9 cellular contexts compared by ENCODE assay signal in the genomic region with DNA sequence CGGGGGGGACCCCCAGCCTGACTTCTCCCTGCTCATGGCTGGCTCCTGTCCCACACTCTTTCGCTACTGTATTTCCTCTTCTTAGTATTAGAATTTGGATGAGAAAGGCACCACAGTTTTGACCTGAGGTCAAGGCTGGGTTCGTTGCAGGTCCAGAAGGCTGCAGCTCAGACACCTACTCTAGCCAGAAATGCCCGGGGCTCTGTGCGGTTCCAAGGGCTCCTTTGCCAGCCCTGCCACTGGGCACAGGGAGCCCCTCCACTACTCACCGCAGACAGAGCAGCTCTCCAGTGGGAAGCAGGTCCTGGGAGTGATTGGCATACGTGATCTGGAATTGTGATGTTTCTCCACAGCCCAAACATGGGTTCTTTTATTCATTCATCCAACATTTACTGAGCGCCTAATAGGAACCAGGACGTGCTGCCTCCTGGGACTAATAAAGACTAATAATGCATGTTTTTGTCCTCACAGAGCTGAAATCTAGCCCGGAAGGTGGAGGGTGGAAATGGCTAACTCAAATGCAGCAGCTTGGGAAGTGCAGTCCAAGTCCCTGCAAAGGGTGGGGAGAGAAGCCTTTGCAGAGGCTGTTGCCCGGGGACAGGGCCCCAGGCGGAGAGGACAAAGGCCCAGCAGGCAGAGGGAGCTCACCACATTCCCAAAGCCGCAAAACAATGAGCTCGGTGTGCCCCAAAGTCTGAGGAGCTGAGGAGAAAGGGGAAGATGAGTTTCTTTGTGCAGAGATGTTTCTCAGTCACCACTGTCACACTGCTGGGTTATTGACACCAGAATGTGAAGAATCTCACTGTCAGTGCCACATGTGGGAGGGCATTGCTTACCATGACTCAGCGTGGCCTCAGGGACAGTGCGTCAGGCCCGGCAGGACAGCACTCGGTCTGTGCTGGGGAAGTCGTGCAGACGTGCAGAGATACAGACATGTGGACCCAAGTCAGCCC.
DNase-seq lines count a peak whose midpoint lies in the region; ATAC-seq and TF ChIP-seq lines count a peak whose summit lies in the region.
"Had no signal": no experiment of that assay in that cellular context is flagged by ENCODE, and none has a peak within 500 bp of the region (broad histone marks: within the 10 kb centered on the region; RNA-seq: fewer than 3 reads in every experiment).

No MANE protein-coding gene starts in this region.

- H3K4me1 Mint-ChIP-seq in H9: peaks cover 52 to 72% of the 10 kb centered on the region in 2 experiments

- H4K8ac ChIP-seq in H9 (replicated peaks; ENCODE audit: insufficient read length, low read depth, low read length): no peak overlapping the region

- H3K27ac Mint-ChIP-seq in H9: peak overlapping the region; percentile 76 to 94 (median 92)

- H2BK20ac ChIP-seq in H9 (ENCODE audit: low read depth, low read length, poor library complexity, severe bottlenecking): no peak overlapping the region

- H3K4me3 Mint-ChIP-seq in H9: peak overlapping the region; percentile 5 to 43; a peak in 3 of 5 replicates

- H3K9me3 ChIP-seq in H9 (ENCODE audit: control insufficient read depth, low read depth, low read length) (no peaks in the 10 kb centered on the region), RWPE2 (ENCODE audit: severe bottlenecking) (no peaks in the 10 kb centered on the region), osteoblast (ENCODE audit: low read depth, low read length) (no peaks in the 10 kb centered on the region)
- H3K9me3 ChIP-seq: esophagus squamous epithelium had no signal

- no peak overlapping the region for H3K9ac ChIP-seq in H9 (ENCODE audit: extremely low read depth, insufficient read length, low read length)

- H3K23me2 ChIP-seq in H9 (ENCODE audit: insufficient read length, low read depth, low read length, poor library complexity, severe bottlenecking): no peaks in the 10 kb centered on the region

- no peak overlapping the region for H3K56ac ChIP-seq in H9 (ENCODE audit: insufficient read length, low read depth, low read length)

- H2BK5ac ChIP-seq in H9 (ENCODE audit: insufficient read length, low read length): no peak overlapping the region

- H3K4me2 ChIP-seq in H9 (ENCODE audit: insufficient read depth, insufficient read length, low read length) (no peak overlapping the region), osteoblast (ENCODE audit: insufficient read depth, low read length) (no peak overlapping the region)

- no peak overlapping the region for H3K14ac ChIP-seq in H9 (ENCODE audit: insufficient read depth, low read length)

- H3K36me3 Mint-ChIP-seq in H9 (ENCODE audit: insufficient read depth in 1 of 3, low read depth in 3 of 3): peaks cover 14 to 17% (median 15%) of the 10 kb centered on the region in 3 experiments; a peak in 6 of 7 replicates

- H4K5ac ChIP-seq in H9 (ENCODE audit: insufficient read length, low read depth, low read length): no peak overlapping the region

- no peak overlapping the region for H2BK12ac ChIP-seq in H9 (ENCODE audit: insufficient read length, low read depth, low read length)

- H3K9me3 Mint-ChIP-seq in H9: peaks cover 0 to 2% of the 10 kb centered on the region in 2 experiments; a peak in 2 of 5 replicates

- no peak for TF ChIP-seq CTCF in H9 (conservative IDR thresholded peaks at IDR 0.05)
- TF ChIP-seq CTCF in RWPE2 (IDR thresholded peaks at IDR 0.05; ENCODE audit: poor library complexity, severe bottlenecking): no peak
- TF ChIP-seq CTCF in osteoblast (IDR thresholded peaks at IDR 0.05; ENCODE audit: extremely low read depth, low read depth, low read length): no peak

- no peaks in the 10 kb centered on the region for H3K79me2 ChIP-seq in H9 (ENCODE audit: insufficient read depth, low read length)
- no peaks in the 10 kb centered on the region for H3K79me2 ChIP-seq in osteoblast (ENCODE audit: insufficient read depth, low read length)

- no CpG with 5 or more reads among the region's 20 CpGs for WGBS in H9 (ENCODE audit: extremely low coverage, insufficient read length, low lambda C conversion rate)

- no peak overlapping the region for H4K91ac ChIP-seq in H9 (ENCODE audit: insufficient read length, low read depth, low read length)

- no peak overlapping the region for H3K27ac ChIP-seq in H9 (ENCODE audit: insufficient read length, low read depth, low read length)
- no peak overlapping the region for H3K27ac ChIP-seq in RWPE2 (ENCODE audit: poor library complexity, severe bottlenecking)
- no peak overlapping the region for H3K27ac ChIP-seq in osteoblast (ENCODE audit: low read depth, low read length)
- H3K27ac ChIP-seq: esophagus squamous epithelium had no signal

- H3K4me1 ChIP-seq in H9 (ENCODE audit: insufficient read depth, low read length) (peaks cover 6% of the 10 kb centered on the region; the same call in 1 of the 2 replicates), RWPE2 (ENCODE audit: insufficient read depth, poor library complexity, severe bottlenecking) (no peaks in the 10 kb centered on the region), osteoblast (ENCODE audit: insufficient read depth, low read length) (peaks cover 5% of the 10 kb centered on the region)

- ATAC-seq in RWPE2 (ENCODE audit: low read depth) (no peak), HG03342 (IDR thresholded peaks at IDR 0.05; ENCODE audit: unreplicated experiment) (no peak), GM21526 (IDR thresholded peaks at IDR 0.05; ENCODE audit: low FRiP score, unreplicated experiment) (no peak)

- peak overlapping the region; percentile 12 for H3K18ac ChIP-seq in H9 (ENCODE audit: insufficient read length, low read depth, low read length)

- no peak overlapping the region for H3K23ac ChIP-seq in H9 (ENCODE audit: insufficient read length, low read depth, low read length)

- no peaks in the 10 kb centered on the region for H3K27me3 ChIP-seq in H9 (ENCODE audit: insufficient read depth, low read length)
- H3K27me3 ChIP-seq in RWPE2 (ENCODE audit: insufficient read depth, poor library complexity, severe bottlenecking): no peaks in the 10 kb centered on the region
- no peaks in the 10 kb centered on the region for H3K27me3 ChIP-seq in osteoblast (ENCODE audit: insufficient read depth, low read length)
- H3K27me3 ChIP-seq: esophagus squamous epithelium had no signal

- H2AFZ ChIP-seq in H9 (ENCODE audit: low read length): no peak overlapping the region
- no peak overlapping the region for H2AFZ ChIP-seq in osteoblast (ENCODE audit: low read length)

- DNase-seq in H9: peak; percentile 90
- peak; percentile 42 for DNase-seq in RWPE2 (ENCODE audit: low spot score)
- DNase-seq in globus pallidus (ENCODE audit: low spot score): peak; percentile 58
- peak; percentile 84 for DNase-seq in osteoblast (ENCODE audit: insufficient read length, low spot score, missing footprints)
- DNase-seq in stimulated activated naive CD4-positive, alpha-beta T cell (lab: John Stamatoyannopoulos, UW): no peak
- DNase-seq: activated CD4-positive, alpha-beta T cell treated with anti-CD3 and anti-CD28 coated beads, Interleukin-2, amount 50 U/mL, for 1 hour; esophagus squamous epithelium had no signal

- no peak overlapping the region for H2AK5ac ChIP-seq in H9 (ENCODE audit: insufficient read length, low read length)

- H3K4ac ChIP-seq in H9 (ENCODE audit: low read depth, low read length): no peak overlapping the region

- H3K27me3 Mint-ChIP-seq in H9 (ENCODE audit: low read depth): 0 out of 2 replicates have a peak, but pooled peaks cover 2% of the 10 kb centered on the region

- no peak overlapping the region for H3K4me3 ChIP-seq in RWPE2 (ENCODE audit: severe bottlenecking)
- no peak overlapping the region for H3K4me3 ChIP-seq in osteoblast (ENCODE audit: insufficient read depth, low read length)
- H3K4me3 ChIP-seq: esophagus squamous epithelium had no signal

- no peak overlapping the region for H2BK15ac ChIP-seq in H9 (ENCODE audit: low read depth, low read length)

- H2BK120ac ChIP-seq in H9 (ENCODE audit: low read depth, low read length, poor library complexity, severe bottlenecking): no peak overlapping the region

- H3K79me1 ChIP-seq in H9 (ENCODE audit: insufficient read depth, low read depth, low read length, poor library complexity, severe bottlenecking): no peaks in the 10 kb centered on the region

- H3K36me3 ChIP-seq in RWPE2 (ENCODE audit: low read depth) (peaks cover 10% of the 10 kb centered on the region), osteoblast (ENCODE audit: insufficient read depth, low read length) (no peaks in the 10 kb centered on the region)

- no peak overlapping the region for H3T11ph ChIP-seq in H9 (ENCODE audit: low read length)

- H4K20me1 ChIP-seq in H9 (ENCODE audit: control insufficient read depth, insufficient read depth, insufficient read length) (no peaks in the 10 kb centered on the region), osteoblast (ENCODE audit: insufficient read depth, low read length) (no peaks in the 10 kb centered on the region)

Comparison
In these comparisons a context has a peak if more than half of its experiments do, and no peak if none do; other contexts are left out.
1. DNase-seq: peak in H9 (single experiment), RWPE2 (single experiment), globus pallidus (single experiment) and osteoblast (single experiment); none in stimulated activated naive CD4-positive, alpha-beta T cell (0 of 6).